In the genomic region with DNA sequence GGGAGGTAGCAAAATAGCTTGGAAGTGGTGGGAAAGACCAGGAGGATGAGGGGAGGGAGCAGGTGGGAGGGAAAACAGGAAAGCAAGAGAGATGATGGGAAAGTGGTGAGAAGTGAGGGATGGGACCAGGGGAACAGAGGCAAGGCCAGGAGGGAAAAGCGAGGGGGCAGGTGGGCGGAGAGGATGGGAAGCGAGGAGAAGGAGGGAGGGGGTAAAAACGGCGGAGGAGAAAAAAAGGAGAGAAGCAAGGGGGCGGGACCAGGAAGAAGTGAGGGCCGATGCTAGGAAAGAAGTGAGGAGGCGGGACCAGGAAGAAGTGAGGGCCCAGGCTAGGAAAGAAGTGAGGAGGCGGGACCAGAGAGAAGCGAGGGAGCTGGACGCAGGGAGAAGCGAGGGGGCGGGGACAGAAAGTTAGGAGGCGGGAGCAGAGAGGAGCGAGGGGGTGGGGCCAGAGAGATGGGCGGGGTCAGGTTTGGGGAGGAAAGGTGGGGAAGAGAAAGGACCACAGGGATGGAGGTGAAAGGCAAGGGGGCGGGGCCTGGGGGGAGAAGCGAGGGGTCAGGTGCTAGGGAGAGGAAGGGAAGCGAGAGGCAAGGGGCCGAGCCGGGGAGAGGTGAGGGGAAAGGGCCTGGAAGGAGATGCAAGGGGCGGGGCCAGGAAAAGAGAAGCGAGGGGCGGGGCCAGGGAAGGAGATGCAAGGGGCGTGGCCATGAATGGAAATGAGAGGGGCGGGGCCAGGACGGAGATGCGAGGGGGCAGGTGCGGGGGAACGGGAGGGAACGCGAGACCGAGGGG, we compare ENCODE assay signal across 1 cellular context.
TF ChIP-seq lines count a peak whose summit lies in the region.

No MANE protein-coding gene starts in this region.

TF ChIP-seq in K562, 482 proteins besides CTCF, POLR2A, EP300 and RAD21 (continued from another document and continues in another):
- TF ChIP-seq, protein P1, sequence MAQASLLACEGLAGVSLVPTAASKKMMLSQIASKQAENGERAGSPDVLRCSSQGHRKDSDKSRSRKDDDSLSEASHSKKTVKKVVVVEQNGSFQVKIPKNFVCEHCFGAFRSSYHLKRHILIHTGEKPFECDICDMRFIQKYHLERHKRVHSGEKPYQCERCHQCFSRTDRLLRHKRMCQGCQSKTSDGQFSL (CRISPR knock-in tag; IDR thresholded peaks at IDR 0.05), result peak; percentile 87
- TF ChIP-seq, protein P1 (tag; IDR thresholded peaks at IDR 0.05), result no peak; a peak in 1 of 4 replicates
- TF ChIP-seq KDM1A (IDR thresholded peaks at IDR 0.05) (peak in 1 of 2 experiments; percentile 27; a peak in 1 of 4 replicates), ARID1B (IDR thresholded peaks at IDR 0.05) (peak; percentile 53), TOE1 (IDR thresholded peaks at IDR 0.05; ENCODE audit: borderline replicate concordance) (peak; percentile 80), TOE1 (CRISPR knock-in tag; IDR thresholded peaks at IDR 0.05; ENCODE audit: borderline replicate concordance, low read depth) (no peak), ETV1 (tag; conservative IDR thresholded peaks at IDR 0.05; ENCODE audit: low read depth) (no peak), DPF2 (IDR thresholded peaks at IDR 0.05) (peak; percentile 71), IRF2 (CRISPR knock-in tag; IDR thresholded peaks at IDR 0.05) (no peak), CHD2 (IDR thresholded peaks at IDR 0.05; ENCODE audit: low read depth, low read length) (peak; percentile 71; the same call in 1 of the 2 replicates), HLTF (IDR thresholded peaks at IDR 0.05) (peak; percentile 96), MTA1 (IDR thresholded peaks at IDR 0.05; ENCODE audit: borderline replicate concordance) (peak; percentile 40; the same call in 1 of the 2 replicates), DNMT1 (IDR thresholded peaks at IDR 0.05) (0 out of 2 replicates have a peak, but pooled peaks have one; percentile 81), NBN (IDR thresholded peaks at IDR 0.05; ENCODE audit: low read depth) (peak; percentile 83), ARID2 (IDR thresholded peaks at IDR 0.05) (no peak), CREB1 (IDR thresholded peaks at IDR 0.05) (no peak), CREB1 (CRISPR knock-in tag; IDR thresholded peaks at IDR 0.05) (no peak), ZNF717 (CRISPR knock-in tag; IDR thresholded peaks at IDR 0.05) (no peak), CHD4 (IDR thresholded peaks at IDR 0.05; ENCODE audit: insufficient read depth, insufficient replicate concordance, low read depth, low read length, poor library complexity, severe bottlenecking) (peak; percentile 39), HDAC1 (IDR thresholded peaks at IDR 0.05) (peak in 1 of 2 experiments; percentile 79; a peak in 2 of 4 replicates), OTX1 (CRISPR knock-in tag; IDR thresholded peaks at IDR 0.05) (peak; percentile 97), FOXM1 (IDR thresholded peaks at IDR 0.05; ENCODE audit: low read depth) (no peak), FOXM1 (CRISPR knock-in tag; IDR thresholded peaks at IDR 0.05; ENCODE audit: low read depth) (no peak), SMARCA4 (IDR thresholded peaks at IDR 0.05) (peak; percentile 47; the same call in 1 of the 2 replicates), ZC3H11A (IDR thresholded peaks at IDR 0.05; ENCODE audit: low read depth, low read length) (no peak), PHB2 (IDR thresholded peaks at IDR 0.05; ENCODE audit: low read depth) (peak; percentile 80), NFRKB (IDR thresholded peaks at IDR 0.05; ENCODE audit: low read depth) (0 out of 2 replicates have a peak, but pooled peaks have one; percentile 31), CC2D1A (IDR thresholded peaks at IDR 0.05) (peak; percentile 57; the same call in 1 of the 2 replicates), SMARCE1 (IDR thresholded peaks at IDR 0.05) (0 out of 2 replicates have a peak, but pooled peaks have one; percentile 52), ARNT (IDR thresholded peaks at IDR 0.05) (peak; percentile 28 to 67; a peak in 1 of 4 replicates), SUPT5H (IDR thresholded peaks at IDR 0.05) (peak; percentile 26; the same call in 1 of the 2 replicates), CXXC5 (CRISPR knock-in tag; IDR thresholded peaks at IDR 0.05) (peak; percentile 24; the same call in 1 of the 2 replicates), MIER1 (IDR thresholded peaks at IDR 0.05; ENCODE audit: low read depth) (0 out of 2 replicates have a peak, but pooled peaks have one; percentile 65), POLR2G (IDR thresholded peaks at IDR 0.05; ENCODE audit: low read depth, low read length) (no peak), TAF15 (IDR thresholded peaks at IDR 0.05; ENCODE audit: low read depth, low read length) (no peak), SPI1 (IDR thresholded peaks at IDR 0.05; ENCODE audit: borderline replicate concordance, low read depth, low read length) (0 out of 2 replicates have a peak, but pooled peaks have one; percentile 17), POLR2B (IDR thresholded peaks at IDR 0.05; ENCODE audit: low read depth, partially characterized antibody) (peak; percentile 24)
- TF ChIP-seq, protein P2, sequence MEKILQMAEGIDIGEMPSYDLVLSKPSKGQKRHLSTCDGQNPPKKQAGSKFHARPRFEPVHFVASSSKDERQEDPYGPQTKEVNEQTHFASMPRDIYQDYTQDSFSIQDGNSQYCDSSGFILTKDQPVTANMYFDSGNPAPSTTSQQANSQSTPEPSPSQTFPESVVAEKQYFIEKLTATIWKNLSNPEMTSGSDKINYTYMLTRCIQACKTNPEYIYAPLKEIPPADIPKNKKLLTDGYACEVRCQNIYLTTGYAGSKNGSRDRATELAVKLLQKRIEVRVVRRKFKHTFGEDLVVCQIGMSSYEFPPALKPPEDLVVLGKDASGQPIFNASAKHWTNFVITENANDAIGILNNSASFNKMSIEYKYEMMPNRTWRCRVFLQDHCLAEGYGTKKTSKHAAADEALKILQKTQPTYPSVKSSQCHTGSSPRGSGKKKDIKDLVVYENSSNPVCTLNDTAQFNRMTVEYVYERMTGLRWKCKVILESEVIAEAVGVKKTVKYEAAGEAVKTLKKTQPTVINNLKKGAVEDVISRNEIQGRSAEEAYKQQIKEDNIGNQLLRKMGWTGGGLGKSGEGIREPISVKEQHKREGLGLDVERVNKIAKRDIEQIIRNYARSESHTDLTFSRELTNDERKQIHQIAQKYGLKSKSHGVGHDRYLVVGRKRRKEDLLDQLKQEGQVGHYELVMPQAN (IDR thresholded peaks at IDR 0.05; ENCODE audit: borderline replicate concordance), result peak; percentile 81
- TF ChIP-seq, protein P3, sequence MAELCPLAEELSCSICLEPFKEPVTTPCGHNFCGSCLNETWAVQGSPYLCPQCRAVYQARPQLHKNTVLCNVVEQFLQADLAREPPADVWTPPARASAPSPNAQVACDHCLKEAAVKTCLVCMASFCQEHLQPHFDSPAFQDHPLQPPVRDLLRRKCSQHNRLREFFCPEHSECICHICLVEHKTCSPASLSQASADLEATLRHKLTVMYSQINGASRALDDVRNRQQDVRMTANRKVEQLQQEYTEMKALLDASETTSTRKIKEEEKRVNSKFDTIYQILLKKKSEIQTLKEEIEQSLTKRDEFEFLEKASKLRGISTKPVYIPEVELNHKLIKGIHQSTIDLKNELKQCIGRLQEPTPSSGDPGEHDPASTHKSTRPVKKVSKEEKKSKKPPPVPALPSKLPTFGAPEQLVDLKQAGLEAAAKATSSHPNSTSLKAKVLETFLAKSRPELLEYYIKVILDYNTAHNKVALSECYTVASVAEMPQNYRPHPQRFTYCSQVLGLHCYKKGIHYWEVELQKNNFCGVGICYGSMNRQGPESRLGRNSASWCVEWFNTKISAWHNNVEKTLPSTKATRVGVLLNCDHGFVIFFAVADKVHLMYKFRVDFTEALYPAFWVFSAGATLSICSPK (IDR thresholded peaks at IDR 0.05; ENCODE audit: borderline replicate concordance), result peak; percentile 86; the same call in 1 of the 2 replicates
- TF ChIP-seq, protein P4, sequence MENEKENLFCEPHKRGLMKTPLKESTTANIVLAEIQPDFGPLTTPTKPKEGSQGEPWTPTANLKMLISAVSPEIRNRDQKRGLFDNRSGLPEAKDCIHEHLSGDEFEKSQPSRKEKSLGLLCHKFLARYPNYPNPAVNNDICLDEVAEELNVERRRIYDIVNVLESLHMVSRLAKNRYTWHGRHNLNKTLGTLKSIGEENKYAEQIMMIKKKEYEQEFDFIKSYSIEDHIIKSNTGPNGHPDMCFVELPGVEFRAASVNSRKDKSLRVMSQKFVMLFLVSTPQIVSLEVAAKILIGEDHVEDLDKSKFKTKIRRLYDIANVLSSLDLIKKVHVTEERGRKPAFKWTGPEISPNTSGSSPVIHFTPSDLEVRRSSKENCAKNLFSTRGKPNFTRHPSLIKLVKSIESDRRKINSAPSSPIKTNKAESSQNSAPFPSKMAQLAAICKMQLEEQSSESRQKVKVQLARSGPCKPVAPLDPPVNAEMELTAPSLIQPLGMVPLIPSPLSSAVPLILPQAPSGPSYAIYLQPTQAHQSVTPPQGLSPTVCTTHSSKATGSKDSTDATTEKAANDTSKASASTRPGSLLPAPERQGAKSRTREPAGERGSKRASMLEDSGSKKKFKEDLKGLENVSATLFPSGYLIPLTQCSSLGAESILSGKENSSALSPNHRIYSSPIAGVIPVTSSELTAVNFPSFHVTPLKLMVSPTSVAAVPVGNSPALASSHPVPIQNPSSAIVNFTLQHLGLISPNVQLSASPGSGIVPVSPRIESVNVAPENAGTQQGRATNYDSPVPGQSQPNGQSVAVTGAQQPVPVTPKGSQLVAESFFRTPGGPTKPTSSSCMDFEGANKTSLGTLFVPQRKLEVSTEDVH (IDR thresholded peaks at IDR 0.05; ENCODE audit: low read depth, partially characterized antibody), result peak; percentile 58
- TF ChIP-seq, protein P5, sequence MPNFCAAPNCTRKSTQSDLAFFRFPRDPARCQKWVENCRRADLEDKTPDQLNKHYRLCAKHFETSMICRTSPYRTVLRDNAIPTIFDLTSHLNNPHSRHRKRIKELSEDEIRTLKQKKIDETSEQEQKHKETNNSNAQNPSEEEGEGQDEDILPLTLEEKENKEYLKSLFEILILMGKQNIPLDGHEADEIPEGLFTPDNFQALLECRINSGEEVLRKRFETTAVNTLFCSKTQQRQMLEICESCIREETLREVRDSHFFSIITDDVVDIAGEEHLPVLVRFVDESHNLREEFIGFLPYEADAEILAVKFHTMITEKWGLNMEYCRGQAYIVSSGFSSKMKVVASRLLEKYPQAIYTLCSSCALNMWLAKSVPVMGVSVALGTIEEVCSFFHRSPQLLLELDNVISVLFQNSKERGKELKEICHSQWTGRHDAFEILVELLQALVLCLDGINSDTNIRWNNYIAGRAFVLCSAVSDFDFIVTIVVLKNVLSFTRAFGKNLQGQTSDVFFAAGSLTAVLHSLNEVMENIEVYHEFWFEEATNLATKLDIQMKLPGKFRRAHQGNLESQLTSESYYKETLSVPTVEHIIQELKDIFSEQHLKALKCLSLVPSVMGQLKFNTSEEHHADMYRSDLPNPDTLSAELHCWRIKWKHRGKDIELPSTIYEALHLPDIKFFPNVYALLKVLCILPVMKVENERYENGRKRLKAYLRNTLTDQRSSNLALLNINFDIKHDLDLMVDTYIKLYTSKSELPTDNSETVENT (CRISPR knock-in tag; IDR thresholded peaks at IDR 0.05), result 0 out of 2 replicates have a peak, but pooled peaks have one; percentile 50
- TF ChIP-seq, protein P6, sequence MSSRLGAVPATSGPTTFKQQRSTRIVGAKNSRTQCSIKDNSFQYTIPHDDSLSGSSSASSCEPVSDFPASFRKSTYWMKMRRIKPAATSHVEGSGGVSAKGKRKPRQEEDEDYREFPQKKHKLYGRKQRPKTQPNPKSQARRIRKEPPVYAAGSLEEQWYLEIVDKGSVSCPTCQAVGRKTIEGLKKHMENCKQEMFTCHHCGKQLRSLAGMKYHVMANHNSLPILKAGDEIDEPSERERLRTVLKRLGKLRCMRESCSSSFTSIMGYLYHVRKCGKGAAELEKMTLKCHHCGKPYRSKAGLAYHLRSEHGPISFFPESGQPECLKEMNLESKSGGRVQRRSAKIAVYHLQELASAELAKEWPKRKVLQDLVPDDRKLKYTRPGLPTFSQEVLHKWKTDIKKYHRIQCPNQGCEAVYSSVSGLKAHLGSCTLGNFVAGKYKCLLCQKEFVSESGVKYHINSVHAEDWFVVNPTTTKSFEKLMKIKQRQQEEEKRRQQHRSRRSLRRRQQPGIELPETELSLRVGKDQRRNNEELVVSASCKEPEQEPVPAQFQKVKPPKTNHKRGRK (tag; IDR thresholded peaks at IDR 0.05), result peak; percentile 99
- TF ChIP-seq, protein P7, sequence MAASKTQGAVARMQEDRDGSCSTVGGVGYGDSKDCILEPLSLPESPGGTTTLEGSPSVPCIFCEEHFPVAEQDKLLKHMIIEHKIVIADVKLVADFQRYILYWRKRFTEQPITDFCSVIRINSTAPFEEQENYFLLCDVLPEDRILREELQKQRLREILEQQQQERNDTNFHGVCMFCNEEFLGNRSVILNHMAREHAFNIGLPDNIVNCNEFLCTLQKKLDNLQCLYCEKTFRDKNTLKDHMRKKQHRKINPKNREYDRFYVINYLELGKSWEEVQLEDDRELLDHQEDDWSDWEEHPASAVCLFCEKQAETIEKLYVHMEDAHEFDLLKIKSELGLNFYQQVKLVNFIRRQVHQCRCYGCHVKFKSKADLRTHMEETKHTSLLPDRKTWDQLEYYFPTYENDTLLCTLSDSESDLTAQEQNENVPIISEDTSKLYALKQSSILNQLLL (CRISPR knock-in tag; IDR thresholded peaks at IDR 0.05; ENCODE audit: borderline replicate concordance), result no peak
- TF ChIP-seq, protein P8, sequence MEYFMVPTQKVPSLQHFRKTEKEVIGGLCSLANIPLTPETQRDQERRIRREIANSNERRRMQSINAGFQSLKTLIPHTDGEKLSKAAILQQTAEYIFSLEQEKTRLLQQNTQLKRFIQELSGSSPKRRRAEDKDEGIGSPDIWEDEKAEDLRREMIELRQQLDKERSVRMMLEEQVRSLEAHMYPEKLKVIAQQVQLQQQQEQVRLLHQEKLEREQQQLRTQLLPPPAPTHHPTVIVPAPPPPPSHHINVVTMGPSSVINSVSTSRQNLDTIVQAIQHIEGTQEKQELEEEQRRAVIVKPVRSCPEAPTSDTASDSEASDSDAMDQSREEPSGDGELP (CRISPR knock-in tag; IDR thresholded peaks at IDR 0.05; ENCODE audit: borderline replicate concordance), result no peak
- TF ChIP-seq, protein P9, sequence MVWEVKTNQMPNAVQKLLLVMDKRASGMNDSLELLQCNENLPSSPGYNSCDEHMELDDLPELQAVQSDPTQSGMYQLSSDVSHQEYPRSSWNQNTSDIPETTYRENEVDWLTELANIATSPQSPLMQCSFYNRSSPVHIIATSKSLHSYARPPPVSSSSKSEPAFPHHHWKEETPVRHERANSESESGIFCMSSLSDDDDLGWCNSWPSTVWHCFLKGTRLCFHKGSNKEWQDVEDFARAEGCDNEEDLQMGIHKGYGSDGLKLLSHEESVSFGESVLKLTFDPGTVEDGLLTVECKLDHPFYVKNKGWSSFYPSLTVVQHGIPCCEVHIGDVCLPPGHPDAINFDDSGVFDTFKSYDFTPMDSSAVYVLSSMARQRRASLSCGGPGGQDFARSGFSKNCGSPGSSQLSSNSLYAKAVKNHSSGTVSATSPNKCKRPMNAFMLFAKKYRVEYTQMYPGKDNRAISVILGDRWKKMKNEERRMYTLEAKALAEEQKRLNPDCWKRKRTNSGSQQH (CRISPR knock-in tag; IDR thresholded peaks at IDR 0.05), result peak; percentile 88
- TF ChIP-seq, protein P10, sequence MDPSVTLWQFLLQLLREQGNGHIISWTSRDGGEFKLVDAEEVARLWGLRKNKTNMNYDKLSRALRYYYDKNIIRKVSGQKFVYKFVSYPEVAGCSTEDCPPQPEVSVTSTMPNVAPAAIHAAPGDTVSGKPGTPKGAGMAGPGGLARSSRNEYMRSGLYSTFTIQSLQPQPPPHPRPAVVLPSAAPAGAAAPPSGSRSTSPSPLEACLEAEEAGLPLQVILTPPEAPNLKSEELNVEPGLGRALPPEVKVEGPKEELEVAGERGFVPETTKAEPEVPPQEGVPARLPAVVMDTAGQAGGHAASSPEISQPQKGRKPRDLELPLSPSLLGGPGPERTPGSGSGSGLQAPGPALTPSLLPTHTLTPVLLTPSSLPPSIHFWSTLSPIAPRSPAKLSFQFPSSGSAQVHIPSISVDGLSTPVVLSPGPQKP (CRISPR knock-in tag; IDR thresholded peaks at IDR 0.05), result no peak
